In genomic region chr5:135391869-135392255, GRCh38 we compare ENCODE assay signal across 14 cellular contexts. TPM values are rescaled to one million over a fixed set of nuclear protein-coding genes. Genes with fewer than 3 reads are reported as not detected.
DNase-seq lines count a peak whose midpoint lies in the region; ATAC-seq and TF ChIP-seq lines count a peak whose summit lies in the region.
"Had no signal": no experiment of that assay in that cellular context is flagged by ENCODE, and none has a peak within 500 bp of the region (broad histone marks: within the 10 kb centered on the region; RNA-seq: fewer than 3 reads in every experiment).

No MANE protein-coding gene starts in this region.

- H3K27ac Mint-ChIP-seq in activated naive CD8-positive, alpha-beta T cell = no peak overlapping the region
- no peak overlapping the region for H3K27ac Mint-ChIP-seq in activated naive CD8-positive, alpha-beta T cell treated with anti-CD3 and anti-CD28 coated beads for 36 hours
- peak overlapping the region; percentile 41 for H3K27ac Mint-ChIP-seq in endodermal cell

- H3K36me3 ChIP-seq in endodermal cell (ENCODE audit: control insufficient read depth, insufficient read depth, low read length) = peaks cover 66% of the 10 kb centered on the region
- peaks cover 16 to 33% of the 10 kb centered on the region in 2 donors for H3K36me3 ChIP-seq in muscle layer of duodenum (ENCODE audit: control insufficient read depth in 1 of 2, insufficient read depth in 2 of 2, low read length in 2 of 2)
- H3K36me3 ChIP-seq in upper lobe of left lung = peaks cover 0 to 36% (median 10%) of the 10 kb centered on the region in 4 donors

- WGBS in endodermal cell (ENCODE audit: insufficient coverage in 1 of 2, insufficient read length in 1 of 2), 2 experiments = 78 to 89% methylated on average over 2 of the region's 2 CpGs
- 59 to 60% methylated on average over 2 of the region's 2 CpGs for WGBS in upper lobe of left lung, 2 donors

- peaks cover 13% of the 10 kb centered on the region for H3K4me1 ChIP-seq in endodermal cell (ENCODE audit: control insufficient read depth, insufficient read depth, low read length)
- peaks cover 31 to 58% of the 10 kb centered on the region in 2 donors for H3K4me1 ChIP-seq in muscle layer of duodenum (ENCODE audit: control insufficient read depth in 1 of 2, insufficient read depth in 2 of 2, low read length in 2 of 2)
- peaks cover 76 to 86% (median 80%) of the 10 kb centered on the region in 4 donors for H3K4me1 ChIP-seq in upper lobe of left lung
- H3K4me1 ChIP-seq: parathyroid adenoma had no signal

- DNase-seq in activated naive CD8-positive, alpha-beta T cell treated with anti-CD3 and anti-CD28 coated beads for 36 hours = no peak
- no peak for DNase-seq in endodermal cell
- peak in 1 of 2 donors; percentile 60 for DNase-seq in upper lobe of left lung
- no peak for DNase-seq in stimulated activated CD4-positive, alpha-beta T cell treated with anti-CD3 and anti-CD28 coated beads, Interleukin-2, amount 100 ng/mL, for 24 hours
- DNase-seq in erythroblast (lab: John Stamatoyannopoulos, UW) = no peak
- no peak for DNase-seq in NCI-H1694 (lab: John Stamatoyannopoulos, UW)
- DNase-seq: NCI-H1417, PC-9 had no signal

- peak in 1 of 2 donors; percentile 55 for ATAC-seq in upper lobe of left lung (ENCODE audit: low FRiP score in 2 of 2)
- ATAC-seq: body of pancreas had no signal

- peak overlapping the region; percentile 25 for H3K4me3 Mint-ChIP-seq in activated naive CD8-positive, alpha-beta T cell
- H3K4me3 Mint-ChIP-seq in activated naive CD8-positive, alpha-beta T cell treated with anti-CD3 and anti-CD28 coated beads for 36 hours = no peak overlapping the region
- H3K4me3 Mint-ChIP-seq in endodermal cell = no peak overlapping the region

- TF ChIP-seq POLR2A in upper lobe of left lung (IDR thresholded peaks at IDR 0.05) (peak in 1 of 4 donors; percentile 62), erythroblast (IDR thresholded peaks at IDR 0.05; ENCODE audit: low read length) (no peak)

- H3K9ac ChIP-seq in endodermal cell (ENCODE audit: extremely low read depth, low read length, poor library complexity, severe bottlenecking) = no peak overlapping the region
- H3K9ac ChIP-seq: parathyroid adenoma had no signal

- H3K4me3 ChIP-seq in endodermal cell (ENCODE audit: low read length) (no peak overlapping the region), muscle layer of duodenum (ENCODE audit: low read depth in 1 of 2, low read length in 2 of 2) (no peak overlapping the region), upper lobe of left lung (no peak overlapping the region)
- H3K4me3 ChIP-seq: body of pancreas, PC-9 had no signal

- no peaks in the 10 kb centered on the region for H3K9me3 ChIP-seq in endodermal cell (ENCODE audit: control insufficient read depth, low read length)
- no peaks in the 10 kb centered on the region for H3K9me3 ChIP-seq in muscle layer of duodenum (ENCODE audit: control insufficient read depth in 1 of 2, low read length in 2 of 2)
- H3K9me3 ChIP-seq in upper lobe of left lung = no peaks in the 10 kb centered on the region
- H3K9me3 ChIP-seq: body of pancreas had no signal

- H3K9me3 Mint-ChIP-seq in activated naive CD8-positive, alpha-beta T cell (ENCODE audit: low read depth) = no peaks in the 10 kb centered on the region
- no peaks in the 10 kb centered on the region for H3K9me3 Mint-ChIP-seq in activated naive CD8-positive, alpha-beta T cell treated with anti-CD3 and anti-CD28 coated beads for 36 hours
- no peaks in the 10 kb centered on the region for H3K9me3 Mint-ChIP-seq in endodermal cell

- peaks cover 84% of the 10 kb centered on the region for H3K4me1 Mint-ChIP-seq in activated naive CD8-positive, alpha-beta T cell (ENCODE audit: low read depth)
- H3K4me1 Mint-ChIP-seq in activated naive CD8-positive, alpha-beta T cell treated with anti-CD3 and anti-CD28 coated beads for 36 hours = peaks cover 58% of the 10 kb centered on the region
- peaks cover 68% of the 10 kb centered on the region for H3K4me1 Mint-ChIP-seq in endodermal cell

- H3K36me3 Mint-ChIP-seq in activated naive CD8-positive, alpha-beta T cell = peaks cover 21% of the 10 kb centered on the region
- peaks cover 39% of the 10 kb centered on the region for H3K36me3 Mint-ChIP-seq in activated naive CD8-positive, alpha-beta T cell treated with anti-CD3 and anti-CD28 coated beads for 36 hours
- peaks cover 65% of the 10 kb centered on the region for H3K36me3 Mint-ChIP-seq in endodermal cell (ENCODE audit: low read depth)

- no peaks in the 10 kb centered on the region for H3K27me3 Mint-ChIP-seq in activated naive CD8-positive, alpha-beta T cell
- no peaks in the 10 kb centered on the region for H3K27me3 Mint-ChIP-seq in activated naive CD8-positive, alpha-beta T cell treated with anti-CD3 and anti-CD28 coated beads for 36 hours
- no peaks in the 10 kb centered on the region for H3K27me3 Mint-ChIP-seq in endodermal cell (ENCODE audit: insufficient read depth)

- no peak for TF ChIP-seq CTCF in endodermal cell (conservative IDR thresholded peaks at IDR 0.05)
- no peak for TF ChIP-seq CTCF in upper lobe of left lung (IDR thresholded peaks at IDR 0.05)

- peak in 2 of 4 donors; percentile 69 to 80 for TF ChIP-seq EP300 in upper lobe of left lung (IDR thresholded peaks at IDR 0.05)

- H3K27ac ChIP-seq in endodermal cell (ENCODE audit: low read depth, low read length) = peak overlapping the region; percentile 20
- H3K27ac ChIP-seq in muscle layer of duodenum (ENCODE audit: low read length) = peak overlapping the region; percentile 62
- peak overlapping the region; percentile 59 to 83 (median 70) for H3K27ac ChIP-seq in upper lobe of left lung
- H3K27ac ChIP-seq: parathyroid adenoma, PC-9 had no signal

- no peaks in the 10 kb centered on the region for H3K27me3 ChIP-seq in endodermal cell (ENCODE audit: control insufficient read depth, insufficient read depth, low read length, poor library complexity, severe bottlenecking)
- H3K27me3 ChIP-seq in muscle layer of duodenum (ENCODE audit: low read depth, low read length) = no peaks in the 10 kb centered on the region
- H3K27me3 ChIP-seq in upper lobe of left lung = no peaks in the 10 kb centered on the region
- H3K27me3 ChIP-seq: body of pancreas had no signal

RNA-seq across cellular contexts. Expression of gene MACROH2A1, which starts 7.2 kb away (rescaled TPM):
- total RNA-seq in activated naive CD8-positive, alpha-beta T cell treated with anti-CD3 and anti-CD28 coated beads for 36 hours = 100 to 1,000 TPM; 201 to 208 TPM
- total RNA-seq in endodermal cell = 100 to 1,000 TPM; 256 to 288 TPM
- polyA plus RNA-seq in endodermal cell (2013, experiment 1 of 2) = 253 TPM
- polyA plus RNA-seq in endodermal cell (2013, experiment 2 of 2) = 265 TPM
- 100 to 1,000 TPM; 232 to 690 (median 355) TPM for total RNA-seq in upper lobe of left lung

RNA-seq across cellular contexts. Expression of gene DCANP1, which starts 55.3 kb away (rescaled TPM):
- total RNA-seq in activated naive CD8-positive, alpha-beta T cell treated with anti-CD3 and anti-CD28 coated beads for 36 hours = not detected
- total RNA-seq in endodermal cell = not detected
- polyA plus RNA-seq in endodermal cell (2013, experiment 1 of 2) = not detected
- not detected for polyA plus RNA-seq in endodermal cell (2013, experiment 2 of 2)
- 1 to 10 TPM in 1 of 6 donors, under 1 TPM in 3, not detected in 2; 0.11 to 1.0 (median 0.27) TPM for total RNA-seq in upper lobe of left lung
- total RNA-seq: glomerular endothelial cell, PC-9 had no signal
- polyA plus RNA-seq: BJ had no signal
